1 cellular context compared by ENCODE assay signal in genomic region chr20:63519765-63520593, GRCh38.
TF ChIP-seq lines count a peak whose summit lies in the region.

No MANE protein-coding gene starts in this region.

TF ChIP-seq in HepG2, 621 proteins besides CTCF, POLR2A, EP300 and RAD21 (continued from another document and continues in another):
- TF ChIP-seq, protein P1, sequence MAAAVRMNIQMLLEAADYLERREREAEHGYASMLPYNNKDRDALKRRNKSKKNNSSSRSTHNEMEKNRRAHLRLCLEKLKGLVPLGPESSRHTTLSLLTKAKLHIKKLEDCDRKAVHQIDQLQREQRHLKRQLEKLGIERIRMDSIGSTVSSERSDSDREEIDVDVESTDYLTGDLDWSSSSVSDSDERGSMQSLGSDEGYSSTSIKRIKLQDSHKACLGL (CRISPR knock-in tag; IDR thresholded peaks at IDR 0.05), result 0 out of 2 replicates have a peak, but pooled peaks have one; percentile 21
- TF ChIP-seq ZNF543 (CRISPR knock-in tag; IDR thresholded peaks at IDR 0.05) (no peak), FOXP1 (IDR thresholded peaks at IDR 0.05) (no peak), FOXP1 (CRISPR knock-in tag; IDR thresholded peaks at IDR 0.05) (no peak), SALL2 (CRISPR knock-in tag; IDR thresholded peaks at IDR 0.05) (0 out of 2 replicates have a peak, but pooled peaks have one; percentile 57), ZNF570 (CRISPR knock-in tag; IDR thresholded peaks at IDR 0.05; ENCODE audit: borderline replicate concordance) (no peak), USF2 (IDR thresholded peaks at IDR 0.05; ENCODE audit: low read depth, low read length) (no peak), USF2 (CRISPR knock-in tag; IDR thresholded peaks at IDR 0.05; ENCODE audit: borderline replicate concordance) (no peak), RARG (CRISPR knock-in tag; IDR thresholded peaks at IDR 0.05; ENCODE audit: low read depth) (no peak), KLF12 (CRISPR knock-in tag; IDR thresholded peaks at IDR 0.05; ENCODE audit: borderline replicate concordance) (0 out of 2 replicates have a peak, but pooled peaks have one; percentile 40), EZH2 (conservative IDR thresholded peaks at IDR 0.05; ENCODE audit: low read depth, low read length) (peak; percentile 98; the same call in 1 of the 2 replicates), ZBTB3 (CRISPR knock-in tag; IDR thresholded peaks at IDR 0.05; ENCODE audit: borderline replicate concordance, low read depth) (no peak), NCOR1 (IDR thresholded peaks at IDR 0.05; ENCODE audit: borderline replicate concordance, low read length) (no peak), ZFAT (CRISPR knock-in tag; conservative IDR thresholded peaks at IDR 0.05) (0 out of 2 replicates have a peak, but pooled peaks have one; percentile 9), BHLHE40 (IDR thresholded peaks at IDR 0.05; ENCODE audit: low read length) (no peak), MXD4 (CRISPR knock-in tag; IDR thresholded peaks at IDR 0.05) (no peak), NKX3-1 (CRISPR knock-in tag; IDR thresholded peaks at IDR 0.05) (no peak), ZNF746 (CRISPR knock-in tag; IDR thresholded peaks at IDR 0.05) (0 out of 2 replicates have a peak, but pooled peaks have one; percentile 38), MAFG (CRISPR knock-in tag; IDR thresholded peaks at IDR 0.05) (0 out of 2 replicates have a peak, but pooled peaks have one; percentile 24), MAF1 (CRISPR knock-in tag; IDR thresholded peaks at IDR 0.05; ENCODE audit: borderline replicate concordance) (no peak), PCBP1 (IDR thresholded peaks at IDR 0.05; ENCODE audit: borderline replicate concordance, low read depth, low read length) (0 out of 2 replicates have a peak, but pooled peaks have one; percentile 34), ZNF264 (CRISPR knock-in tag; IDR thresholded peaks at IDR 0.05) (no peak), ZNF263 (CRISPR knock-in tag; IDR thresholded peaks at IDR 0.05) (peak; percentile 97), ZNF496 (CRISPR knock-in tag; IDR thresholded peaks at IDR 0.05; ENCODE audit: insufficient replicate concordance) (no peak), ZSCAN22 (CRISPR knock-in tag; IDR thresholded peaks at IDR 0.05) (no peak), RFXAP (CRISPR knock-in tag; IDR thresholded peaks at IDR 0.05; ENCODE audit: borderline replicate concordance) (0 out of 2 replicates have a peak, but pooled peaks have one; percentile 31), ZNF142 (CRISPR knock-in tag; IDR thresholded peaks at IDR 0.05) (0 out of 2 replicates have a peak, but pooled peaks have one; percentile 20), FOXA3 (CRISPR knock-in tag; IDR thresholded peaks at IDR 0.05) (no peak)
- TF ChIP-seq, protein P2, sequence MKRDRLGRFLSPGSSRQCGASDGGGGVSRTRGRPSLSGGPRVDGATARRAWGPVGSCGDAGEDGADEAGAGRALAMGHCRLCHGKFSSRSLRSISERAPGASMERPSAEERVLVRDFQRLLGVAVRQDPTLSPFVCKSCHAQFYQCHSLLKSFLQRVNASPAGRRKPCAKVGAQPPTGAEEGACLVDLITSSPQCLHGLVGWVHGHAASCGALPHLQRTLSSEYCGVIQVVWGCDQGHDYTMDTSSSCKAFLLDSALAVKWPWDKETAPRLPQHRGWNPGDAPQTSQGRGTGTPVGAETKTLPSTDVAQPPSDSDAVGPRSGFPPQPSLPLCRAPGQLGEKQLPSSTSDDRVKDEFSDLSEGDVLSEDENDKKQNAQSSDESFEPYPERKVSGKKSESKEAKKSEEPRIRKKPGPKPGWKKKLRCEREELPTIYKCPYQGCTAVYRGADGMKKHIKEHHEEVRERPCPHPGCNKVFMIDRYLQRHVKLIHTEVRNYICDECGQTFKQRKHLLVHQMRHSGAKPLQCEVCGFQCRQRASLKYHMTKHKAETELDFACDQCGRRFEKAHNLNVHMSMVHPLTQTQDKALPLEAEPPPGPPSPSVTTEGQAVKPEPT (CRISPR knock-in tag; IDR thresholded peaks at IDR 0.05; ENCODE audit: low read depth), result no peak
- TF ChIP-seq, protein P3, sequence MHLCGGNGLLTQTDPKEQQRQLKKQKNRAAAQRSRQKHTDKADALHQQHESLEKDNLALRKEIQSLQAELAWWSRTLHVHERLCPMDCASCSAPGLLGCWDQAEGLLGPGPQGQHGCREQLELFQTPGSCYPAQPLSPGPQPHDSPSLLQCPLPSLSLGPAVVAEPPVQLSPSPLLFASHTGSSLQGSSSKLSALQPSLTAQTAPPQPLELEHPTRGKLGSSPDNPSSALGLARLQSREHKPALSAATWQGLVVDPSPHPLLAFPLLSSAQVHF (CRISPR knock-in tag; IDR thresholded peaks at IDR 0.05), result no peak
- TF ChIP-seq, protein P4, sequence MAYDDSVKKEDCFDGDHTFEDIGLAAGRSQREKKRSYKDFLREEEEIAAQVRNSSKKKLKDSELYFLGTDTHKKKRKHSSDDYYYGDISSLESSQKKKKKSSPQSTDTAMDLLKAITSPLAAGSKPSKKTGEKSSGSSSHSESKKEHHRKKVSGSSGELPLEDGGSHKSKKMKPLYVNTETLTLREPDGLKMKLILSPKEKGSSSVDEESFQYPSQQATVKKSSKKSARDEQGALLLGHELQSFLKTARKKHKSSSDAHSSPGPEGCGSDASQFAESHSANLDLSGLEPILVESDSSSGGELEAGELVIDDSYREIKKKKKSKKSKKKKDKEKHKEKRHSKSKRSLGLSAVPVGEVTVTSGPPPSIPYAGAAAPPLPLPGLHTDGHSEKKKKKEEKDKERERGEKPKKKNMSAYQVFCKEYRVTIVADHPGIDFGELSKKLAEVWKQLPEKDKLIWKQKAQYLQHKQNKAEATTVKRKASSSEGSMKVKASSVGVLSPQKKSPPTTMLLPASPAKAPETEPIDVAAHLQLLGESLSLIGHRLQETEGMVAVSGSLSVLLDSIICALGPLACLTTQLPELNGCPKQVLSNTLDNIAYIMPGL (CRISPR knock-in tag; IDR thresholded peaks at IDR 0.05; ENCODE audit: borderline replicate concordance in 1 of 2, low read depth in 1 of 2), result peak in 1 of 2 experiments; percentile 19; a peak in 1 of 4 replicates
- TF ChIP-seq, protein P5, sequence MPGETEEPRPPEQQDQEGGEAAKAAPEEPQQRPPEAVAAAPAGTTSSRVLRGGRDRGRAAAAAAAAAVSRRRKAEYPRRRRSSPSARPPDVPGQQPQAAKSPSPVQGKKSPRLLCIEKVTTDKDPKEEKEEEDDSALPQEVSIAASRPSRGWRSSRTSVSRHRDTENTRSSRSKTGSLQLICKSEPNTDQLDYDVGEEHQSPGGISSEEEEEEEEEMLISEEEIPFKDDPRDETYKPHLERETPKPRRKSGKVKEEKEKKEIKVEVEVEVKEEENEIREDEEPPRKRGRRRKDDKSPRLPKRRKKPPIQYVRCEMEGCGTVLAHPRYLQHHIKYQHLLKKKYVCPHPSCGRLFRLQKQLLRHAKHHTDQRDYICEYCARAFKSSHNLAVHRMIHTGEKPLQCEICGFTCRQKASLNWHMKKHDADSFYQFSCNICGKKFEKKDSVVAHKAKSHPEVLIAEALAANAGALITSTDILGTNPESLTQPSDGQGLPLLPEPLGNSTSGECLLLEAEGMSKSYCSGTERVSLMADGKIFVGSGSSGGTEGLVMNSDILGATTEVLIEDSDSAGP (CRISPR knock-in tag; IDR thresholded peaks at IDR 0.05; ENCODE audit: borderline replicate concordance), result 0 out of 2 replicates have a peak, but pooled peaks have one; percentile 2
- TF ChIP-seq, protein P6, sequence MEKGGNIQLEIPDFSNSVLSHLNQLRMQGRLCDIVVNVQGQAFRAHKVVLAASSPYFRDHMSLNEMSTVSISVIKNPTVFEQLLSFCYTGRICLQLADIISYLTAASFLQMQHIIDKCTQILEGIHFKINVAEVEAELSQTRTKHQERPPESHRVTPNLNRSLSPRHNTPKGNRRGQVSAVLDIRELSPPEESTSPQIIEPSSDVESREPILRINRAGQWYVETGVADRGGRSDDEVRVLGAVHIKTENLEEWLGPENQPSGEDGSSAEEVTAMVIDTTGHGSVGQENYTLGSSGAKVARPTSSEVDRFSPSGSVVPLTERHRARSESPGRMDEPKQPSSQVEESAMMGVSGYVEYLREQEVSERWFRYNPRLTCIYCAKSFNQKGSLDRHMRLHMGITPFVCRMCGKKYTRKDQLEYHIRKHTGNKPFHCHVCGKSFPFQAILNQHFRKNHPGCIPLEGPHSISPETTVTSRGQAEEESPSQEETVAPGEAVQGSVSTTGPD (CRISPR knock-in tag; IDR thresholded peaks at IDR 0.05), result no peak
- TF ChIP-seq, protein P7, sequence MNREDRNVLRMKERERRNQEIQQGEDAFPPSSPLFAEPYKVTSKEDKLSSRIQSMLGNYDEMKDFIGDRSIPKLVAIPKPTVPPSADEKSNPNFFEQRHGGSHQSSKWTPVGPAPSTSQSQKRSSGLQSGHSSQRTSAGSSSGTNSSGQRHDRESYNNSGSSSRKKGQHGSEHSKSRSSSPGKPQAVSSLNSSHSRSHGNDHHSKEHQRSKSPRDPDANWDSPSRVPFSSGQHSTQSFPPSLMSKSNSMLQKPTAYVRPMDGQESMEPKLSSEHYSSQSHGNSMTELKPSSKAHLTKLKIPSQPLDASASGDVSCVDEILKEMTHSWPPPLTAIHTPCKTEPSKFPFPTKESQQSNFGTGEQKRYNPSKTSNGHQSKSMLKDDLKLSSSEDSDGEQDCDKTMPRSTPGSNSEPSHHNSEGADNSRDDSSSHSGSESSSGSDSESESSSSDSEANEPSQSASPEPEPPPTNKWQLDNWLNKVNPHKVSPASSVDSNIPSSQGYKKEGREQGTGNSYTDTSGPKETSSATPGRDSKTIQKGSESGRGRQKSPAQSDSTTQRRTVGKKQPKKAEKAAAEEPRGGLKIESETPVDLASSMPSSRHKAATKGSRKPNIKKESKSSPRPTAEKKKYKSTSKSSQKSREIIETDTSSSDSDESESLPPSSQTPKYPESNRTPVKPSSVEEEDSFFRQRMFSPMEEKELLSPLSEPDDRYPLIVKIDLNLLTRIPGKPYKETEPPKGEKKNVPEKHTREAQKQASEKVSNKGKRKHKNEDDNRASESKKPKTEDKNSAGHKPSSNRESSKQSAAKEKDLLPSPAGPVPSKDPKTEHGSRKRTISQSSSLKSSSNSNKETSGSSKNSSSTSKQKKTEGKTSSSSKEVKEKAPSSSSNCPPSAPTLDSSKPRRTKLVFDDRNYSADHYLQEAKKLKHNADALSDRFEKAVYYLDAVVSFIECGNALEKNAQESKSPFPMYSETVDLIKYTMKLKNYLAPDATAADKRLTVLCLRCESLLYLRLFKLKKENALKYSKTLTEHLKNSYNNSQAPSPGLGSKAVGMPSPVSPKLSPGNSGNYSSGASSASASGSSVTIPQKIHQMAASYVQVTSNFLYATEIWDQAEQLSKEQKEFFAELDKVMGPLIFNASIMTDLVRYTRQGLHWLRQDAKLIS (CRISPR knock-in tag; IDR thresholded peaks at IDR 0.05), result no peak
- TF ChIP-seq, protein P8, sequence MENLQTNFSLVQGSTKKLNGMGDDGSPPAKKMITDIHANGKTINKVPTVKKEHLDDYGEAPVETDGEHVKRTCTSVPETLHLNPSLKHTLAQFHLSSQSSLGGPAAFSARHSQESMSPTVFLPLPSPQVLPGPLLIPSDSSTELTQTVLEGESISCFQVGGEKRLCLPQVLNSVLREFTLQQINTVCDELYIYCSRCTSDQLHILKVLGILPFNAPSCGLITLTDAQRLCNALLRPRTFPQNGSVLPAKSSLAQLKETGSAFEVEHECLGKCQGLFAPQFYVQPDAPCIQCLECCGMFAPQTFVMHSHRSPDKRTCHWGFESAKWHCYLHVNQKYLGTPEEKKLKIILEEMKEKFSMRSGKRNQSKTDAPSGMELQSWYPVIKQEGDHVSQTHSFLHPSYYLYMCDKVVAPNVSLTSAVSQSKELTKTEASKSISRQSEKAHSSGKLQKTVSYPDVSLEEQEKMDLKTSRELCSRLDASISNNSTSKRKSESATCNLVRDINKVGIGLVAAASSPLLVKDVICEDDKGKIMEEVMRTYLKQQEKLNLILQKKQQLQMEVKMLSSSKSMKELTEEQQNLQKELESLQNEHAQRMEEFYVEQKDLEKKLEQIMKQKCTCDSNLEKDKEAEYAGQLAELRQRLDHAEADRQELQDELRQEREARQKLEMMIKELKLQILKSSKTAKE (CRISPR knock-in tag; IDR thresholded peaks at IDR 0.05; ENCODE audit: borderline replicate concordance), result no peak
